In the genomic region with DNA sequence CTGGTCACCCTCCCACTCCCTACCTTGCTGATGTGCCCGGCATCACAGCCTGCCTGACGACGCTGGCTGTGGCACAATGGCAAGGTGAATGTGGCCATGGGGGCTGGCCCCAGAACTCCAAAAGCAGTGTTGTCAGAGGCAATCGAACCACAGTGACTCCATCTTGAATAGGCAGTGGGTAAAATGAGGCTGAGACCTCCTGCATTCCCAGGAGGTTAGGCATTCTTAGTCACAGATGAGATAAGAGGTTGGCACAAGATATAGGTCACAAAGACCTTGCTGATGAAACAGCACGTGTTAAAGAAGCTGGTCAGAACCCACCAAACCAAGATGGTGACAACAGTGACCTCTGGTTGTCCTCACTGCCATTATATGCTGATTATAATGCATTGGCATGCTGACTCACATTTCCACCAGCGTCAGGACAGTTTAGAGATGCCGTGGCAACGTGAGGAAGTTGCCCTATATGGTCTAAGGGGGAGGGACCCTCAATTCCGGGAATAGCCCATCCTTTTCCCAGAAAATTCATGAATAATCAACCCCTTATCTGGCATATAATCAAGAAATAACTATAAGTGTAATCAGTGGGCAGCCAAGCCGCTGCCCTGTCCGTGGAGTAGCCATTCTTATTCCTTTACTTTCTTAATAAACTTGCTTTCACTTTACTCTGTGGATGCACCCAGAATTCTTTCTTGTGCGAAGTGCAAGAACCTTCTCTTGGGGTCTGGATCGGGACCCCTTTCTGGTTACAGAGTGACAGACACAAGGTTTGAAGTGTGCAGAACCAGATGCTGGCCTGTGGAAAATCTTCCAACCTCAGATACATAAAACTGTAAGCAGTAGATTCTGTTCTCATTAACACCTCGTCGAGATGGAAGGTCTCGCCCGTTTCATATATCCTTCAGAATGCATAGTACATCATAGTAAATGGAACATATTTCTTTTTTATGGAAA, we compare ENCODE assay signal across 1 cellular context.
TF ChIP-seq lines count a peak whose summit lies in the region.

No MANE protein-coding gene starts in this region.

TF ChIP-seq in K562, 482 proteins besides CTCF, POLR2A, EP300 and RAD21 (continued from another document and continues in another):
- TF ChIP-seq FOXP4 (CRISPR knock-in tag; IDR thresholded peaks at IDR 0.05; ENCODE audit: borderline replicate concordance) (no peak), SIN3A (IDR thresholded peaks at IDR 0.05; ENCODE audit: borderline replicate concordance in 2 of 2, control insufficient read depth in 1 of 2, low read depth in 2 of 2, low read length in 2 of 2) (no peak), ZNF830 (CRISPR knock-in tag; IDR thresholded peaks at IDR 0.05) (peak; percentile 100), KLF6 (CRISPR knock-in tag; IDR thresholded peaks at IDR 0.05; ENCODE audit: borderline replicate concordance) (peak; percentile 99), CREB3L1 (IDR thresholded peaks at IDR 0.05; ENCODE audit: borderline replicate concordance, low read depth) (peak; percentile 30; the same call in 1 of the 2 replicates), ZNF57 (CRISPR knock-in tag; IDR thresholded peaks at IDR 0.05) (peak; percentile 96), POLR2AphosphoS2 (IDR thresholded peaks at IDR 0.05; ENCODE audit: low read length) (no peak), ASH1L (IDR thresholded peaks at IDR 0.05; ENCODE audit: borderline replicate concordance, low read depth, partially characterized antibody) (no peak), PTBP1 (IDR thresholded peaks at IDR 0.05; ENCODE audit: low read depth, low read length) (no peak), DMBX1 (CRISPR knock-in tag; IDR thresholded peaks at IDR 0.05; ENCODE audit: borderline replicate concordance) (peak; percentile 99), ZNF24 (IDR thresholded peaks at IDR 0.05) (0 out of 2 replicates have a peak, but pooled peaks have one; percentile 40), E2F6 (IDR thresholded peaks at IDR 0.05; ENCODE audit: borderline replicate concordance in 1 of 2, extremely low read depth in 1 of 2, insufficient read depth in 1 of 2, insufficient read length in 1 of 2, low read depth in 1 of 2, low read length in 1 of 2, poor library complexity in 1 of 2, severe bottlenecking in 1 of 2) (no peak), TEAD1 (CRISPR knock-in tag; IDR thresholded peaks at IDR 0.05) (peak; percentile 30 to 100; a peak in 3 of 4 replicates), ZZZ3 (IDR thresholded peaks at IDR 0.05) (no peak), ZBED1 (IDR thresholded peaks at IDR 0.05) (peak; percentile 36; the same call in 1 of the 2 replicates), HOMEZ (CRISPR knock-in tag; IDR thresholded peaks at IDR 0.05) (peak; percentile 99), KHSRP (IDR thresholded peaks at IDR 0.05) (no peak), ZNF316 (IDR thresholded peaks at IDR 0.05) (peak; percentile 92), NFE2L1 (tag; IDR thresholded peaks at IDR 0.05; ENCODE audit: borderline replicate concordance, low read depth) (peak; percentile 91), SRSF1 (IDR thresholded peaks at IDR 0.05; ENCODE audit: low read depth, low read length) (no peak), GTF2B (IDR thresholded peaks at IDR 0.05; ENCODE audit: extremely low read depth, insufficient read length) (no peak), ZSCAN29 (IDR thresholded peaks at IDR 0.05) (no peak), NR3C1 (CRISPR knock-in tag; IDR thresholded peaks at IDR 0.05) (no peak), STAT5B (CRISPR knock-in tag; IDR thresholded peaks at IDR 0.05) (peak; percentile 98), POLR2B (IDR thresholded peaks at IDR 0.05; ENCODE audit: low read depth, partially characterized antibody) (peak; percentile 46), FOXJ3 (CRISPR knock-in tag; IDR thresholded peaks at IDR 0.05) (no peak), BACH1 (tag; IDR thresholded peaks at IDR 0.05) (peak; percentile 100), ZFX (CRISPR knock-in tag; IDR thresholded peaks at IDR 0.05) (no peak), MTA3 (IDR thresholded peaks at IDR 0.05; ENCODE audit: borderline replicate concordance) (peak; percentile 74), ZBTB11 (CRISPR knock-in tag; IDR thresholded peaks at IDR 0.05) (peak in 2 of 3 experiments; percentile 72 to 95; a peak in 4 of 6 replicates), HNRNPH1 (optimal IDR thresholded peaks at IDR 0.05; ENCODE audit: low read depth, low read length) (no peak), ZNF785 (CRISPR knock-in tag; IDR thresholded peaks at IDR 0.05) (peak; percentile 93), HLTF (IDR thresholded peaks at IDR 0.05) (no peak), OTX1 (CRISPR knock-in tag; IDR thresholded peaks at IDR 0.05) (peak; percentile 100), SMAD1 (IDR thresholded peaks at IDR 0.05; ENCODE audit: low read depth, low read length, partially characterized antibody) (no peak), PBX2 (CRISPR knock-in tag; IDR thresholded peaks at IDR 0.05; ENCODE audit: low read depth) (no peak), PBX2 (tag; conservative IDR thresholded peaks at IDR 0.05; ENCODE audit: low read depth) (peak; percentile 90), TFAP4 (CRISPR knock-in tag; IDR thresholded peaks at IDR 0.05; ENCODE audit: borderline replicate concordance) (peak; percentile 31; the same call in 1 of the 2 replicates), ZBTB34 (CRISPR knock-in tag; IDR thresholded peaks at IDR 0.05) (peak; percentile 92), HIVEP1 (CRISPR knock-in tag; IDR thresholded peaks at IDR 0.05) (peak; percentile 99), LCOR (CRISPR knock-in tag; IDR thresholded peaks at IDR 0.05) (peak; percentile 90), KAT2B (IDR thresholded peaks at IDR 0.05; ENCODE audit: low read depth, low read length) (no peak), IRF2 (CRISPR knock-in tag; IDR thresholded peaks at IDR 0.05) (no peak), FIP1L1 (IDR thresholded peaks at IDR 0.05; ENCODE audit: low read depth, low read length, poor library complexity, severe bottlenecking) (no peak), MXI1 (IDR thresholded peaks at IDR 0.05; ENCODE audit: low read depth, low read length) (peak; percentile 49; the same call in 1 of the 2 replicates)
- TF ChIP-seq, protein P1, sequence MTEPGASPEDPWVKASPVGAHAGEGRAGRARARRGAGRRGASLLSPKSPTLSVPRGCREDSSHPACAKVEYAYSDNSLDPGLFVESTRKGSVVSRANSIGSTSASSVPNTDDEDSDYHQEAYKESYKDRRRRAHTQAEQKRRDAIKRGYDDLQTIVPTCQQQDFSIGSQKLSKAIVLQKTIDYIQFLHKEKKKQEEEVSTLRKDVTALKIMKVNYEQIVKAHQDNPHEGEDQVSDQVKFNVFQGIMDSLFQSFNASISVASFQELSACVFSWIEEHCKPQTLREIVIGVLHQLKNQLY (CRISPR knock-in tag; conservative IDR thresholded peaks at IDR 0.05), result peak in 1 of 2 experiments; percentile 93; a peak in 2 of 4 replicates
